1 cellular context compared by ENCODE assay signal in genomic region chr1:78171736-78172590, GRCh38.
TF ChIP-seq lines count a peak whose summit lies in the region.

No MANE protein-coding gene starts in this region.

TF ChIP-seq in SK-N-SH, 30 proteins besides CTCF, POLR2A, EP300 and RAD21 (continued from another document):
- TF ChIP-seq MAX (IDR thresholded peaks at IDR 0.05; ENCODE audit: low read depth) (peak; percentile 47; the same call in 1 of the 2 replicates), GABPA (IDR thresholded peaks at IDR 0.05; ENCODE audit: low read depth) (no peak), RCOR1 (IDR thresholded peaks at IDR 0.05; ENCODE audit: low read length) (no peak), FOSL2 (IDR thresholded peaks at IDR 0.05; ENCODE audit: borderline replicate concordance, low read depth) (peak; percentile 86; the same call in 1 of the 2 replicates), TCF12 (IDR thresholded peaks at IDR 0.05) (peak; percentile 60)
